ENCODE assay signal across 21 cellular contexts in the genomic region with DNA sequence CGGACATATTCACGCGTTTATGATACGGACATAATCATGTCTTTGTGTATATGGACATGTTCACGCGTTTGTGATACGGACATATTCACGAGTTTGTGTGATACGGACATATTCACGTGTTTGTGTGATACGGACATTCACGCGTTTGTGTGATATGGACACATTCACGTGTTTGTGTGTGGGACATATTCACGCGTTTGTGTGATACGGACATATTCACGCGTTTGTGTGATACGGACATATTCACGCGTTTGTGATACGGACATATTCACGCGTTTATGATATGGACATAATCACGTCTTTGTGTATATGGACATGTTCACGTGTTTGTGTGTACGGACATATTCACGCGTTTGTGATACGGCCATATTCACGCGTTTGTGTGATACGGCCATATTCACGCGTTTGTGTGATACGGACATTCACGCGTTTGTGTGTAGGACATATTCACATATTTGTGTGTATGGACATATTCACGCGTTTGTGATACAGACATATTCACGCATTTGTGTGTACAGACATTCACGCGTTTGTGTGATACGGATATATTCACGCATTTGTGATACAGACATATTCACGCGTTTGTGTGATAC. TPM values are rescaled to one million over a fixed set of nuclear protein-coding genes. Genes with fewer than 3 reads are reported as not detected.
DNase-seq lines count a peak whose midpoint lies in the region; ATAC-seq, FAIRE-seq and TF ChIP-seq lines count a peak whose summit lies in the region.
"Had no signal": no experiment of that assay in that cellular context is flagged by ENCODE, and none has a peak within 500 bp of the region (broad histone marks: within the 10 kb centered on the region; RNA-seq: fewer than 3 reads in every experiment).

No MANE protein-coding gene starts in this region.

- H3K18ac ChIP-seq in mesendoderm (ENCODE audit: low read length) = no peak overlapping the region

- no peak overlapping the region for H3K4ac ChIP-seq in mesendoderm (ENCODE audit: low read depth, low read length)

- no peak overlapping the region for H2AFZ ChIP-seq in HepG2 (ENCODE audit: low read length)

- H3K9me3 Mint-ChIP-seq in activated naive CD8-positive, alpha-beta T cell treated with anti-CD3 and anti-CD28 coated beads, Interleukin-2, amount 50 U/mL, for 24 hours = no peaks in the 10 kb centered on the region
- H3K9me3 Mint-ChIP-seq in natural killer cell treated with Interleukin-12 subunit alpha and Interleukin-12 subunit beta and Interleukin-15 and Interleukin-18, amount 100 ng/mL, for 72 hours = no peaks in the 10 kb centered on the region
- peaks cover 0 to 5% (median 3%) of the 10 kb centered on the region in 7 donors for H3K9me3 Mint-ChIP-seq in CD14-positive monocyte

- H3K27me3 ChIP-seq in HepG2 (ENCODE audit: control insufficient read depth in 1 of 2, insufficient read depth in 2 of 2, low read length in 2 of 2) (no peaks in the 10 kb centered on the region), right lobe of liver (no peaks in the 10 kb centered on the region), bronchial epithelial cell (ENCODE audit: control insufficient read depth, insufficient read depth, low read length) (no peaks in the 10 kb centered on the region), mesendoderm (ENCODE audit: insufficient read depth, low read length, poor library complexity) (no peaks in the 10 kb centered on the region)
- H3K27me3 ChIP-seq: BE2C had no signal

- TF ChIP-seq CTCF in HepG2 (CRISPR knock-in tag; IDR thresholded peaks at IDR 0.05) = no peak
- no peak for TF ChIP-seq CTCF in right lobe of liver (IDR thresholded peaks at IDR 0.05)
- no peak for TF ChIP-seq CTCF in bronchial epithelial cell (IDR thresholded peaks at IDR 0.05; ENCODE audit: insufficient read depth, low read length, severe bottlenecking)
- TF ChIP-seq CTCF in CD14-positive monocyte (IDR thresholded peaks at IDR 0.05) = no peak

- H3K27ac ChIP-seq in HepG2 (ENCODE audit: extremely low read length, insufficient read depth, low read length) (no peak overlapping the region), right lobe of liver (no peak overlapping the region), mesendoderm (ENCODE audit: low read depth, low read length) (no peak overlapping the region)
- H3K27ac ChIP-seq: 22Rv1, HL-60 had no signal

- TF ChIP-seq POLR2A in HepG2 (IDR thresholded peaks at IDR 0.05; ENCODE audit: insufficient read depth in 1 of 2, low read depth in 2 of 2, low read length in 2 of 2) (no peak), right lobe of liver (IDR thresholded peaks at IDR 0.05) (no peak)

- no peaks in the 10 kb centered on the region for H3K27me3 Mint-ChIP-seq in activated naive CD8-positive, alpha-beta T cell treated with anti-CD3 and anti-CD28 coated beads, Interleukin-2, amount 50 U/mL, for 24 hours
- no peaks in the 10 kb centered on the region for H3K27me3 Mint-ChIP-seq in natural killer cell treated with Interleukin-12 subunit alpha and Interleukin-12 subunit beta and Interleukin-15 and Interleukin-18, amount 100 ng/mL, for 72 hours
- peaks cover 0 to 2% (median 1%) of the 10 kb centered on the region in 3 donors for H3K27me3 Mint-ChIP-seq in CD14-positive monocyte (ENCODE audit: low read depth in 3 of 3)

- BruUV-seq in HepG2 (replicated peaks; lab: Mats Ljungman, UMichigan) = no TSS peak

- TF ChIP-seq EP300 in HepG2 (IDR thresholded peaks at IDR 0.05; ENCODE audit: low read depth in 2 of 2, low read length in 2 of 2) = no peak
- TF ChIP-seq EP300 in HepG2 (CRISPR knock-in tag; IDR thresholded peaks at IDR 0.05; ENCODE audit: borderline replicate concordance) = no peak

- H3K79me2 ChIP-seq in HepG2 (ENCODE audit: insufficient read depth, low read length) (peaks cover 13% of the 10 kb centered on the region), mesendoderm (ENCODE audit: control insufficient read depth, insufficient read depth, low read length) (peaks cover 11% of the 10 kb centered on the region)

- H3K4me1 ChIP-seq in HepG2 (ENCODE audit: insufficient read depth, low read length) = peaks cover 4% of the 10 kb centered on the region
- H3K4me1 ChIP-seq in right lobe of liver = peaks cover 0 to 8% (median 6%) of the 10 kb centered on the region in 4 donors
- no peaks in the 10 kb centered on the region for H3K4me1 ChIP-seq in mesendoderm (ENCODE audit: control insufficient read depth, low read depth, low read length)
- H3K4me1 ChIP-seq: BE2C had no signal

- peaks cover 13% of the 10 kb centered on the region for H3K79me1 ChIP-seq in mesendoderm (ENCODE audit: low read length)

- H3K9me3 ChIP-seq in HepG2 (ENCODE audit: low read length) = no peaks in the 10 kb centered on the region
- no peaks in the 10 kb centered on the region for H3K9me3 ChIP-seq in right lobe of liver
- H3K9me3 ChIP-seq: BE2C, SK-N-SH had no signal

- H3K4me3 Mint-ChIP-seq in activated naive CD8-positive, alpha-beta T cell treated with anti-CD3 and anti-CD28 coated beads, Interleukin-2, amount 50 U/mL, for 24 hours = no peak overlapping the region
- H3K4me3 Mint-ChIP-seq in natural killer cell treated with Interleukin-12 subunit alpha and Interleukin-12 subunit beta and Interleukin-15 and Interleukin-18, amount 100 ng/mL, for 72 hours = no peak overlapping the region
- H3K4me3 Mint-ChIP-seq in CD14-positive monocyte = no peak overlapping the region

- WGBS in HepG2 (ENCODE audit: low lambda C conversion rate) = 98% methylated on average over 48 of the region's 48 CpGs
- WGBS in right lobe of liver (ENCODE audit: insufficient coverage, low coverage, low lambda C conversion rate, missing lambda C conversion rate) = 88% methylated on average over 48 of the region's 48 CpGs
- no CpG with 5 or more reads among the region's 48 CpGs for WGBS in mesendoderm (ENCODE audit: extremely low coverage, insufficient coverage, low lambda C conversion rate)

- H3K9ac ChIP-seq in HepG2 (ENCODE audit: insufficient read depth, low read depth, low read length) = no peak overlapping the region
- H3K9ac ChIP-seq in mesendoderm (ENCODE audit: low read length) = no peak overlapping the region
- H3K9ac ChIP-seq: SK-N-SH had no signal

- CTCF ChIA-PET in HepG2 (lab: Yijun Ruan, JAX; ENCODE audit: low intra/inter-chr PET ratio, low total read pairs) = no interaction called here

- H2BK120ac ChIP-seq in mesendoderm (ENCODE audit: low read depth, low read length) = no peak overlapping the region

- no peaks in the 10 kb centered on the region for H3K36me3 Mint-ChIP-seq in activated naive CD8-positive, alpha-beta T cell treated with anti-CD3 and anti-CD28 coated beads, Interleukin-2, amount 50 U/mL, for 24 hours (ENCODE audit: low read depth)
- H3K36me3 Mint-ChIP-seq in natural killer cell treated with Interleukin-12 subunit alpha and Interleukin-12 subunit beta and Interleukin-15 and Interleukin-18, amount 100 ng/mL, for 72 hours = no peaks in the 10 kb centered on the region
- H3K36me3 Mint-ChIP-seq in CD14-positive monocyte = peaks cover 7 to 17% of the 10 kb centered on the region in 2 donors

- ATAC-seq in HepG2 (no peak), right lobe of liver (no peak)
- no peak for ATAC-seq in activated naive CD8-positive, alpha-beta T cell treated with anti-CD3 and anti-CD28 coated beads, Interleukin-2, amount 50 U/mL, for 24 hours
- no peak for ATAC-seq in natural killer cell treated with Interleukin-12 subunit alpha and Interleukin-12 subunit beta and Interleukin-15 and Interleukin-18, amount 100 ng/mL, for 72 hours
- ATAC-seq: HCT116, PC-3 had no signal

- peaks cover 1 to 8% of the 10 kb centered on the region in 2 experiments; a peak in 3 of 5 replicates for H3K36me3 ChIP-seq in HepG2 (replicated peaks in 1 of 2; ENCODE audit: control insufficient read depth in 1 of 2, insufficient read depth in 2 of 2, low read length in 2 of 2)
- no peaks in the 10 kb centered on the region for H3K36me3 ChIP-seq in right lobe of liver
- no peaks in the 10 kb centered on the region for H3K36me3 ChIP-seq in bronchial epithelial cell (ENCODE audit: control insufficient read depth, insufficient read depth, low read length)
- H3K36me3 ChIP-seq in mesendoderm (ENCODE audit: control insufficient read depth, insufficient read depth, low read length) = peaks cover 2% of the 10 kb centered on the region
- H3K36me3 ChIP-seq: BE2C had no signal

- no peak for DNase-seq in HepG2 (ENCODE audit: low spot score)
- no peak for DNase-seq in right lobe of liver
- no peak for DNase-seq in bronchial epithelial cell (ENCODE audit: low read depth)
- no peak for DNase-seq in mesendoderm
- DNase-seq in activated naive CD8-positive, alpha-beta T cell treated with anti-CD3 and anti-CD28 coated beads, Interleukin-2, amount 50 U/mL, for 24 hours = no peak
- DNase-seq in natural killer cell treated with Interleukin-12 subunit alpha and Interleukin-12 subunit beta and Interleukin-15 and Interleukin-18, amount 100 ng/mL, for 72 hours (ENCODE audit: low spot score) = no peak
- no peak for DNase-seq in CD14-positive monocyte (ENCODE audit: low spot score)
- DNase-seq: ACHN, BE2C, DMS153, GOT3, Kasumi-1, NCI-H1092 treated with DMSO at 0.1 percent for 48 hours, NCI-H1436, NCI-H187 treated with DMSO at 0.1 percent for 48 hours, NCI-H748 treated with DMSO at 0.1 percent for 48 hours, PC-3, SK-N-SH had no signal

- H2BK15ac ChIP-seq in mesendoderm (replicated peaks; ENCODE audit: low read depth) = no peak overlapping the region

- peak overlapping the region; percentile 66 for H3K23ac ChIP-seq in mesendoderm (ENCODE audit: low read length)

- no peaks in the 10 kb centered on the region for H3K4me1 Mint-ChIP-seq in activated naive CD8-positive, alpha-beta T cell treated with anti-CD3 and anti-CD28 coated beads, Interleukin-2, amount 50 U/mL, for 24 hours
- H3K4me1 Mint-ChIP-seq in natural killer cell treated with Interleukin-12 subunit alpha and Interleukin-12 subunit beta and Interleukin-15 and Interleukin-18, amount 100 ng/mL, for 72 hours (ENCODE audit: low read depth in 2 of 2) = peaks cover 0 to 3% of the 10 kb centered on the region in 2 donors
- H3K4me1 Mint-ChIP-seq in CD14-positive monocyte = peaks cover 3% of the 10 kb centered on the region

- no peak overlapping the region for H2BK5ac ChIP-seq in mesendoderm (ENCODE audit: low read length)

- TF ChIP-seq RAD21 in HepG2 (CRISPR knock-in tag; IDR thresholded peaks at IDR 0.05) = no peak

- POLR2A ChIA-PET in HepG2 (lab: Yijun Ruan, JAX) = interaction anchor here (1.3 kb wide), 1 partner anchor 32 kb away, joined by 4 read pairs; no protein-coding TSS in a partner anchor

- FAIRE-seq in HepG2 (lab: Jason Lieb, UNC) = peak; percentile 62
- peak; percentile 99 for FAIRE-seq in bronchial epithelial cell (lab: Jason Lieb, UNC)

- intact Hi-C loops in HepG2 (cut with micrococcal nuclease; ENCODE audit: unreplicated experiment) (no loop called here), right lobe of liver (cut with DNase I) (no loop called here), CD14-positive monocyte (cut with micrococcal nuclease) (no loop called here)

- no peak overlapping the region for H2AK5ac ChIP-seq in mesendoderm (ENCODE audit: low read length)

- H4K5ac ChIP-seq in mesendoderm (ENCODE audit: low read length) = no peak overlapping the region

- in situ Hi-C loops in HepG2 (cut with HindIII; ENCODE audit: extremely low pct_ligation_motif_present, low pct_unique_long_range_greater_than_20kb) = no loop called here

- H3K4me2 ChIP-seq in HepG2 (ENCODE audit: low read depth, low read length) (no peak overlapping the region), mesendoderm (ENCODE audit: low read length) (no peak overlapping the region)
- H3K4me2 ChIP-seq: SK-N-SH had no signal

- H3K56ac ChIP-seq in mesendoderm (ENCODE audit: low read length) = no peak overlapping the region

- H3K4me3 ChIP-seq in HepG2 (replicated peaks in 1 of 3; ENCODE audit: insufficient read depth in 1 of 3, low read depth in 2 of 3, low read length in 3 of 3) = no peak overlapping the region
- H3K4me3 ChIP-seq in right lobe of liver = no peak overlapping the region
- H3K4me3 ChIP-seq in bronchial epithelial cell (ENCODE audit: low read depth, low read length) = no peak overlapping the region
- H3K4me3 ChIP-seq in mesendoderm (ENCODE audit: low read length) = no peak overlapping the region

- no peaks in the 10 kb centered on the region for H4K20me1 ChIP-seq in HepG2 (ENCODE audit: insufficient read depth, low read length)

- no peak overlapping the region for H3K27ac Mint-ChIP-seq in activated naive CD8-positive, alpha-beta T cell treated with anti-CD3 and anti-CD28 coated beads, Interleukin-2, amount 50 U/mL, for 24 hours
- no peak overlapping the region for H3K27ac Mint-ChIP-seq in natural killer cell treated with Interleukin-12 subunit alpha and Interleukin-12 subunit beta and Interleukin-15 and Interleukin-18, amount 100 ng/mL, for 72 hours
- H3K27ac Mint-ChIP-seq in CD14-positive monocyte = no peak overlapping the region

- H4K8ac ChIP-seq in mesendoderm (ENCODE audit: low read depth, low read length) = no peak overlapping the region

RNA-seq across cellular contexts. Expression of a gene that starts 24.9 kb away (rescaled TPM):
- total RNA-seq in HepG2 (2016; rRNA removed; fragmentation: Illumina TruSeq; extraction: Trizol) (11.3 and 21.7 TPM in 2 replicates), right lobe of liver (10 to 100 TPM in 4 of 6 experiments, 1 to 10 TPM in 2; 8.4 to 21.9 (median 11.4) TPM), bronchial epithelial cell (26.3 and 29.4 TPM in 2 replicates)
- 5.6 and 7.0 TPM in 2 replicates for total RNA-seq in HepG2 (2016; cell fraction: cytosol; rRNA removed; fragmentation: Illumina TruSeq; extraction: Trizol; ENCODE audit: low read depth)
- total RNA-seq in HepG2 (2016; cell fraction: insoluble cytoplasmic fraction; rRNA removed; fragmentation: Illumina TruSeq; extraction: Trizol) = 8.4 and 25.4 TPM in 2 replicates
- 10.9 and 11.3 TPM in 2 replicates for total RNA-seq in HepG2 (2016; cell fraction: membrane; rRNA removed; fragmentation: Illumina TruSeq; extraction: Trizol)
- 23.2 and 23.3 TPM in 2 replicates for total RNA-seq in HepG2 (2016; cell fraction: nucleus; rRNA removed; fragmentation: Illumina TruSeq; extraction: Trizol)
- polyA plus RNA-seq in HepG2 (2011; rRNA removed) (26.4 and 37.6 TPM in 2 replicates), CD14-positive monocyte (10 to 100 TPM in 1 of 2 donors, 1 to 10 TPM in 1; 9.3 to 12.4 TPM)
- polyA plus RNA-seq in HepG2 (2011; cell fraction: cytosol; rRNA removed) = 28.3 and 34.4 TPM in 2 replicates
- polyA plus RNA-seq in HepG2 (2011; cell fraction: nucleus; rRNA removed) = 151 and 168 TPM in 2 replicates
- polyA plus RNA-seq in HepG2 (2012) = 19.9 and 35.5 TPM in 2 replicates
- 5.4 and 6.0 TPM in 2 replicates for polyA plus RNA-seq in HepG2 (2016; cell fraction: cytosol; fragmentation: Illumina TruSeq; extraction: Trizol; ENCODE audit: low read depth)
- polyA plus RNA-seq in HepG2 (2016; cell fraction: insoluble cytoplasmic fraction; fragmentation: Illumina TruSeq; extraction: Trizol; ENCODE audit: low read depth) = 11.4 and 12.9 TPM in 2 replicates
- 9.5 and 10.3 TPM in 2 replicates for polyA plus RNA-seq in HepG2 (2016; cell fraction: membrane; fragmentation: Illumina TruSeq; extraction: Trizol; ENCODE audit: low read depth)
- polyA plus RNA-seq in HepG2 (2016; cell fraction: nucleus; fragmentation: Illumina TruSeq; extraction: Trizol; ENCODE audit: insufficient read depth, low read depth) = 59.3 and 60.5 TPM in 2 replicates
- polyA minus RNA-seq in HepG2 (2011; rRNA and poly(A)+ RNA removed; ENCODE audit: low replicate concordance) = 43.0 and 66.5 TPM in 2 replicates
- 20.3 and 23.7 TPM in 2 replicates for polyA minus RNA-seq in HepG2 (2011; cell fraction: cytosol; rRNA and poly(A)+ RNA removed)
- polyA minus RNA-seq in HepG2 (2011; cell fraction: nucleus; rRNA and poly(A)+ RNA removed) = 28.6 and 30.4 TPM in 2 replicates
- 19.8 TPM for polyA plus RNA-seq in mesendoderm (2013, experiment 1 of 2)
- 19.4 TPM for polyA plus RNA-seq in mesendoderm (2013, experiment 2 of 2)
- 10 to 100 TPM; 20.6 to 56.9 TPM for total RNA-seq in natural killer cell treated with Interleukin-12 subunit alpha and Interleukin-12 subunit beta and Interleukin-15 and Interleukin-18, amount 100 ng/mL, for 72 hours

RNA-seq across cellular contexts. Expression of a gene that starts 32.0 kb away (rescaled TPM):
- total RNA-seq in HepG2 (2016; rRNA removed; fragmentation: Illumina TruSeq; extraction: Trizol) = 74.1 and 81.3 TPM in 2 replicates
- total RNA-seq in HepG2 (2016; cell fraction: cytosol; rRNA removed; fragmentation: Illumina TruSeq; extraction: Trizol; ENCODE audit: low read depth) = 28.3 and 31.4 TPM in 2 replicates
- total RNA-seq in HepG2 (2016; cell fraction: insoluble cytoplasmic fraction; rRNA removed; fragmentation: Illumina TruSeq; extraction: Trizol) = 73.0 and 77.2 TPM in 2 replicates
- 30.6 and 37.6 TPM in 2 replicates for total RNA-seq in HepG2 (2016; cell fraction: membrane; rRNA removed; fragmentation: Illumina TruSeq; extraction: Trizol)
- 39.1 and 43.2 TPM in 2 replicates for total RNA-seq in HepG2 (2016; cell fraction: nucleus; rRNA removed; fragmentation: Illumina TruSeq; extraction: Trizol)
- polyA plus RNA-seq in HepG2 (2011; rRNA removed) = 36.0 and 51.4 TPM in 2 replicates
- 30.1 and 56.0 TPM in 2 replicates for polyA plus RNA-seq in HepG2 (2011; cell fraction: cytosol; rRNA removed)
- 135 and 166 TPM in 2 replicates for polyA plus RNA-seq in HepG2 (2011; cell fraction: nucleus; rRNA removed)
- 42.4 and 61.5 TPM in 2 replicates for polyA plus RNA-seq in HepG2 (2012)
- 14.2 and 15.8 TPM in 2 replicates for polyA plus RNA-seq in HepG2 (2016; cell fraction: cytosol; fragmentation: Illumina TruSeq; extraction: Trizol; ENCODE audit: low read depth)
- 62.8 and 84.3 TPM in 2 replicates for polyA plus RNA-seq in HepG2 (2016; cell fraction: insoluble cytoplasmic fraction; fragmentation: Illumina TruSeq; extraction: Trizol; ENCODE audit: low read depth)
- 21.1 and 22.9 TPM in 2 replicates for polyA plus RNA-seq in HepG2 (2016; cell fraction: membrane; fragmentation: Illumina TruSeq; extraction: Trizol; ENCODE audit: low read depth)
- polyA plus RNA-seq in HepG2 (2016; cell fraction: nucleus; fragmentation: Illumina TruSeq; extraction: Trizol; ENCODE audit: insufficient read depth, low read depth) = 61.8 and 67.0 TPM in 2 replicates
- 72.2 and 124 TPM in 2 replicates for polyA minus RNA-seq in HepG2 (2011; rRNA and poly(A)+ RNA removed; ENCODE audit: low replicate concordance)
- polyA minus RNA-seq in HepG2 (2011; cell fraction: cytosol; rRNA and poly(A)+ RNA removed) = 42.7 and 46.3 TPM in 2 replicates
- 49.1 and 49.3 TPM in 2 replicates for polyA minus RNA-seq in HepG2 (2011; cell fraction: nucleus; rRNA and poly(A)+ RNA removed)
- 100 to 1,000 TPM in 2 of 6 experiments, 10 to 100 TPM in 4; 66.4 to 135 (median 76.2) TPM for total RNA-seq in right lobe of liver
- 361 and 427 TPM in 2 replicates for total RNA-seq in bronchial epithelial cell
- polyA plus RNA-seq in mesendoderm (2013, experiment 1 of 2) = 31.3 TPM
- polyA plus RNA-seq in mesendoderm (2013, experiment 2 of 2) = 31.7 TPM
- 100 to 1,000 TPM in 1 of 2 donors, 10 to 100 TPM in 1; 89.2 to 113 TPM for total RNA-seq in natural killer cell treated with Interleukin-12 subunit alpha and Interleukin-12 subunit beta and Interleukin-15 and Interleukin-18, amount 100 ng/mL, for 72 hours
- polyA plus RNA-seq in CD14-positive monocyte = 100 to 1,000 TPM; 443 to 445 TPM

RNA-seq across cellular contexts. Expression of a gene that starts 33.2 kb away (rescaled TPM):
- 1.5 and 8.9 TPM in 2 replicates for total RNA-seq in HepG2 (2016; rRNA removed; fragmentation: Illumina TruSeq; extraction: Trizol)
- 1.8 and 2.3 TPM in 2 replicates for total RNA-seq in HepG2 (2016; cell fraction: cytosol; rRNA removed; fragmentation: Illumina TruSeq; extraction: Trizol; ENCODE audit: low read depth)
- 1.2 and 9.2 TPM in 2 replicates for total RNA-seq in HepG2 (2016; cell fraction: insoluble cytoplasmic fraction; rRNA removed; fragmentation: Illumina TruSeq; extraction: Trizol)
- 1.7 and 2.0 TPM in 2 replicates for total RNA-seq in HepG2 (2016; cell fraction: membrane; rRNA removed; fragmentation: Illumina TruSeq; extraction: Trizol)
- 14.4 and 16.4 TPM in 2 replicates for total RNA-seq in HepG2 (2016; cell fraction: nucleus; rRNA removed; fragmentation: Illumina TruSeq; extraction: Trizol)
- polyA plus RNA-seq in HepG2 (2011; rRNA removed) = 14.3 and 19.9 TPM in 2 replicates
- 2.2 and 2.9 TPM in 2 replicates for polyA plus RNA-seq in HepG2 (2011; cell fraction: cytosol; rRNA removed)
- 267 and 279 TPM in 2 replicates for polyA plus RNA-seq in HepG2 (2011; cell fraction: nucleus; rRNA removed)
- 18.3 and 18.6 TPM in 2 replicates for polyA plus RNA-seq in HepG2 (2012)
- polyA plus RNA-seq in HepG2 (2016; cell fraction: cytosol; fragmentation: Illumina TruSeq; extraction: Trizol; ENCODE audit: low read depth) = 0.44 and 0.54 TPM in 2 replicates
- polyA plus RNA-seq in HepG2 (2016; cell fraction: insoluble cytoplasmic fraction; fragmentation: Illumina TruSeq; extraction: Trizol; ENCODE audit: low read depth) = 1.5 and 1.9 TPM in 2 replicates
- 0.82 and 1.0 TPM in 2 replicates for polyA plus RNA-seq in HepG2 (2016; cell fraction: membrane; fragmentation: Illumina TruSeq; extraction: Trizol; ENCODE audit: low read depth)
- polyA plus RNA-seq in HepG2 (2016; cell fraction: nucleus; fragmentation: Illumina TruSeq; extraction: Trizol; ENCODE audit: insufficient read depth, low read depth) = 71.0 and 80.1 TPM in 2 replicates
- polyA minus RNA-seq in HepG2 (2011; rRNA and poly(A)+ RNA removed; ENCODE audit: low replicate concordance) = 0.23 and 6.4 TPM in 2 replicates
- polyA minus RNA-seq in HepG2 (2011; cell fraction: cytosol; rRNA and poly(A)+ RNA removed) = 0.97 and 2.5 TPM in 2 replicates
- 14.8 and 15.1 TPM in 2 replicates for polyA minus RNA-seq in HepG2 (2011; cell fraction: nucleus; rRNA and poly(A)+ RNA removed)
- total RNA-seq in right lobe of liver = 1 to 10 TPM in 1 of 6 experiments, under 1 TPM in 4, not detected in 1; 0.09 to 1.0 (median 0.28) TPM
- total RNA-seq in bronchial epithelial cell = 7.4 and 9.2 TPM in 2 replicates
- 4.0 TPM for polyA plus RNA-seq in mesendoderm (2013, experiment 1 of 2)
- polyA plus RNA-seq in mesendoderm (2013, experiment 2 of 2) = 4.3 TPM
- total RNA-seq in natural killer cell treated with Interleukin-12 subunit alpha and Interleukin-12 subunit beta and Interleukin-15 and Interleukin-18, amount 100 ng/mL, for 72 hours = 1 to 10 TPM; 2.4 to 6.7 TPM
- polyA plus RNA-seq in CD14-positive monocyte = under 1 TPM in 1 of 2 donors, not detected in 1; 0.18 TPM
